Comparison of ENCODE assay signal across 13 cellular contexts in genomic region chr2:20796374-20796791, GRCh38. TPM values are rescaled to one million over a fixed set of nuclear protein-coding genes. Genes with fewer than 3 reads are reported as not detected.
DNase-seq lines count a peak whose midpoint lies in the region; ATAC-seq and TF ChIP-seq lines count a peak whose summit lies in the region.
"Had no signal": no experiment of that assay in that cellular context is flagged by ENCODE, and none has a peak within 500 bp of the region (broad histone marks: within the 10 kb centered on the region; RNA-seq: fewer than 3 reads in every experiment).

No MANE protein-coding gene starts in this region.

- TF ChIP-seq CTCF in choroid plexus epithelial cell (conservative IDR thresholded peaks at IDR 0.05; ENCODE audit: low read depth, low read length) (no peak), omental fat pad (IDR thresholded peaks at IDR 0.05) (no peak)

- TF ChIP-seq POLR2A in GM18505 (IDR thresholded peaks at IDR 0.05; ENCODE audit: borderline replicate concordance, extremely low read depth, insufficient read depth, insufficient read length) = no peak

- H3K4me3 ChIP-seq in choroid plexus epithelial cell (ENCODE audit: low read depth, low read length) = no peak overlapping the region
- H3K4me3 ChIP-seq: vagina had no signal

- peak; percentile 79 for DNase-seq in choroid plexus epithelial cell (ENCODE audit: low read depth)
- no peak for DNase-seq in omental fat pad (ENCODE audit: low spot score)
- no peak for DNase-seq in globus pallidus (ENCODE audit: low spot score)
- no peak for DNase-seq in stimulated activated CD4-positive, alpha-beta T cell treated with anti-CD3 and anti-CD28 coated beads, Interleukin-12 subunit alpha, Interleukin-12 subunit beta, amount 100 ng/mL, for 4 hours
- no peak for DNase-seq in stimulated activated CD4-positive, alpha-beta T cell treated with anti-CD3 and anti-CD28 coated beads, Interleukin-2, amount 100 ng/mL, for 48 hours
- DNase-seq: caudate nucleus, KG1, NCI-H524 treated with DMSO at 0.1 percent for 48 hours, T-helper 1 cell had no signal

- ATAC-seq in GM18868 (IDR thresholded peaks at IDR 0.05; ENCODE audit: unreplicated experiment) = peak; percentile 68
- ATAC-seq in HG03159 (IDR thresholded peaks at IDR 0.05; ENCODE audit: unreplicated experiment) = peak; percentile 54
- peak; percentile 73 for ATAC-seq in omental fat pad (ENCODE audit: low FRiP score)
- ATAC-seq in GM18505 (IDR thresholded peaks at IDR 0.05; ENCODE audit: unreplicated experiment) = no peak

RNA-seq across cellular contexts. Expression of gene LDAH, which starts 26.5 kb away (rescaled TPM):
- 10 to 100 TPM in 2 of 4 donors, 1 to 10 TPM in 2; 8.2 to 14.1 (median 10.9) TPM for total RNA-seq in omental fat pad
